8 cellular contexts compared by ENCODE assay signal in genomic region chr7:71752171-71752935, GRCh38.
A peak's percentile ranks its signal among the peaks of the same experiment; 100 is the strongest.
DNase-seq lines count a peak whose midpoint lies in the region; ATAC-seq and TF ChIP-seq lines count a peak whose summit lies in the region.

No MANE protein-coding gene starts in this region.

- no peak overlapping the region for H3K27ac ChIP-seq in iPS-20b (ENCODE audit: low read length)
- no peak overlapping the region for H3K27ac ChIP-seq in effector memory CD4-positive, alpha-beta T cell (ENCODE audit: insufficient read depth, low read length, poor library complexity, severe bottlenecking)

- no peaks in the 10 kb centered on the region; the same call in 1 of the 2 replicates for H3K9me3 ChIP-seq in iPS-20b (ENCODE audit: insufficient read depth, low read depth, low read length)
- no peaks in the 10 kb centered on the region for H3K9me3 ChIP-seq in effector memory CD4-positive, alpha-beta T cell (ENCODE audit: control insufficient read depth, low read length)

- H3K4me3 ChIP-seq in astrocyte of the cerebellum (ENCODE audit: low read depth, low read length) = no peak overlapping the region
- peak overlapping the region; percentile 76 for H3K4me3 ChIP-seq in iPS-20b (ENCODE audit: low read length)
- no peak overlapping the region for H3K4me3 ChIP-seq in effector memory CD4-positive, alpha-beta T cell (ENCODE audit: insufficient read depth, low read depth, low read length, poor library complexity, severe bottlenecking)

- in situ Hi-C loops in astrocyte of the cerebellum (cut with HindIII; ENCODE audit: low sequenced_read_pairs) = no loop called here

- H3K27me3 ChIP-seq in iPS-20b (ENCODE audit: insufficient read depth, low read length) = peaks cover 22% of the 10 kb centered on the region
- no peaks in the 10 kb centered on the region for H3K27me3 ChIP-seq in effector memory CD4-positive, alpha-beta T cell (replicated peaks; ENCODE audit: control insufficient read depth, insufficient read depth, low read length, poor library complexity, severe bottlenecking)

- H3K4me1 ChIP-seq in iPS-20b (ENCODE audit: insufficient read depth, low read length) = no peaks in the 10 kb centered on the region
- peaks cover 4% of the 10 kb centered on the region for H3K4me1 ChIP-seq in effector memory CD4-positive, alpha-beta T cell (ENCODE audit: control insufficient read depth, insufficient read depth, low read length, poor library complexity, severe bottlenecking)

- no peaks in the 10 kb centered on the region for H3K36me3 ChIP-seq in iPS-20b (ENCODE audit: insufficient read depth, low read depth, low read length)
- no peaks in the 10 kb centered on the region for H3K36me3 ChIP-seq in effector memory CD4-positive, alpha-beta T cell (ENCODE audit: control insufficient read depth, insufficient read depth, low read length)

- peak; percentile 22 to 36 for DNase-seq in activated CD4-positive, alpha-beta T cell treated with anti-CD3 and anti-CD28 coated beads for 24 hours (ENCODE audit: low read depth in 2 of 2)
- DNase-seq in activated CD4-positive, alpha-beta T cell treated with anti-CD3 and anti-CD28 coated beads for 1 hour = no peak
- peak; percentile 70 for DNase-seq in NCI-H2171 (lab: John Stamatoyannopoulos, UW)
- DNase-seq in astrocyte of the cerebellum (ENCODE audit: low read depth) = no peak
- DNase-seq in stimulated activated CD4-positive, alpha-beta T cell treated with anti-CD3 and anti-CD28 coated beads, Interleukin-4, amount 100 ng/mL, for 24 hours = peak; percentile 11
- no peak for DNase-seq in effector memory CD4-positive, alpha-beta T cell

- H3K9ac ChIP-seq in iPS-20b (ENCODE audit: low read depth, low read length) = no peak overlapping the region

- ATAC-seq in HG03025 (IDR thresholded peaks at IDR 0.05; ENCODE audit: low FRiP score, unreplicated experiment) = no peak

- peak; percentile 71 for TF ChIP-seq CTCF in astrocyte of the cerebellum (IDR thresholded peaks at IDR 0.05; ENCODE audit: low read depth, low read length, missing control alignments)

Comparison
In these comparisons a context has a peak if more than half of its experiments do, and no peak if none do; other contexts are left out.
1. DNase-seq: peak in activated CD4-positive, alpha-beta T cell treated with anti-CD3 and anti-CD28 coated beads for 24 hours (2 of 2), NCI-H2171 (single experiment) and stimulated activated CD4-positive, alpha-beta T cell treated with anti-CD3 and anti-CD28 coated beads, Interleukin-4, amount 100 ng/mL, for 24 hours (single experiment); none in activated CD4-positive, alpha-beta T cell treated with anti-CD3 and anti-CD28 coated beads for 1 hour (single experiment), astrocyte of the cerebellum (single experiment) and effector memory CD4-positive, alpha-beta T cell (0 of 3).